ENCODE assay signal across 20 cellular contexts in genomic region chr3:188523291-188523690, GRCh38.
"Had no signal": no experiment of that assay in that cellular context is flagged by ENCODE, and none has a peak within 500 bp of the region (broad histone marks: within the 10 kb centered on the region; RNA-seq: fewer than 3 reads in every experiment).

No MANE protein-coding gene starts in this region.

- H3K4me3 ChIP-seq: dorsolateral prefrontal cortex, heart right ventricle, right atrium auricular region, stomach, thoracic aorta had no signal

- ATAC-seq: heart right ventricle; left colon; naive thymus-derived CD8-positive, alpha-beta T cell had no signal

- DNase-seq: cortex of kidney; dorsolateral prefrontal cortex; effector CD8-positive, alpha-beta T cell; heart right ventricle; hypothalamus; left colon; mesendoderm; naive thymus-derived CD8-positive, alpha-beta T cell; posterior cingulate gyrus; small intestine; stimulated activated CD4-positive, alpha-beta T cell treated with anti-CD3 and anti-CD28 coated beads, Interleukin-12 subunit alpha, Interleukin-12 subunit beta, amount 100 ng/mL, for 4 hours; stimulated activated naive CD4-positive, alpha-beta T cell; stomach; substantia nigra; trophoblast cell had no signal

- H3K27me3 ChIP-seq: dorsolateral prefrontal cortex, heart right ventricle, neutrophil, right atrium auricular region, stomach had no signal

- FAIRE-seq: frontal cortex, islet of Langerhans, small intestine had no signal

- H3K36me3 ChIP-seq: neutrophil had no signal
